9 cellular contexts compared by ENCODE assay signal in the genomic region with DNA sequence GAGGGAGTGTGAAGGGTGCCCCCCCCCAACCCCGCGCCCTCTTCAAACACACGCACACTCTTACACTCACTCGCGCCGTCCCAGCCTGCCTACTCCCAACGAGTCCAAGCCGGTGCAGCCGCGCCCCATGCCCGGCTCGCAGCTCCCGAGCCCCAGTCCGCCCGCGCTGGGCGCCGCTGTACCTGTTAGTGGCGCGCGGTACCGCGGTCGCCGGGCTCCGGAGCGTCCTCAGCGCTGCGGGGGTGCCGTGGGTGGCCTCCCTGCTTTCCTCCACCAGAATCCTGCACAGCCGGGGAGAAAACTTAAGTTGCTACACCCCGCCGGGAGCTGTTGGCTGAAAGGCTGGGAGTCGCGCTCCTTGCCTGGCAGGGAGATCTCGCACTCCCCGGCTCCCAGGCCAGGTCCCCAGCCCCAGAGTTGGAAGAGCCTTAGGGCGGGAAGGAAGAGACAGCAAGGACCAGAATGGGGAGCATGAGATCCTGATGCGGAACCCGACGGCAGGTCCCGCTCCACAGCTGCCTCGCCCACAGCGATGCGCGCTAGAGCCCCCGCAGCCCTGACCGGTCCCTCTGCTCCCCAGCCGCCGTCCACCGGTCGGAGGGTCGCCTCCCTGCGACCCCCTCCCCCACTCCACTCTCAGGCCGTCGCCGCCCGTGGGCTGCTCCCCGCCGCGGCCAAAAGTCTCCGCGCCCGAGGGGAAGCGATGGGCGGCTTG. TPM values are rescaled to one million over a fixed set of nuclear protein-coding genes. Genes with fewer than 3 reads are reported as not detected.
DNase-seq lines count a peak whose midpoint lies in the region; ATAC-seq and TF ChIP-seq lines count a peak whose summit lies in the region.
"Had no signal": no experiment of that assay in that cellular context is flagged by ENCODE, and none has a peak within 500 bp of the region (broad histone marks: within the 10 kb centered on the region; RNA-seq: fewer than 3 reads in every experiment).

No MANE protein-coding gene starts in this region.

- peak overlapping the region; percentile 85 for H3K4me3 Mint-ChIP-seq in activated naive CD8-positive, alpha-beta T cell

- peak; percentile 54 for DNase-seq in AG08396 (ENCODE audit: low spot score)
- no peak for DNase-seq in Panc1 (ENCODE audit: low read depth, low spot score)
- peak; percentile 62 for DNase-seq in right atrium auricular region (ENCODE audit: low spot score)
- no peak for DNase-seq in skeletal muscle cell (ENCODE audit: low read depth)
- DNase-seq in cerebellum (ENCODE audit: low spot score), result no peak

- in situ Hi-C loops in Panc1 (cut with HindIII; ENCODE audit: low pct_unique_long_range_greater_than_20kb, low sequenced_read_pairs), result no loop called here

- ATAC-seq in GM21619 (IDR thresholded peaks at IDR 0.05; ENCODE audit: unreplicated experiment) (peak; percentile 36), Panc1 (peak; percentile 94), HG03039 (IDR thresholded peaks at IDR 0.05; ENCODE audit: unreplicated experiment) (no peak)

- H3K4me3 ChIP-seq in Panc1 (ENCODE audit: low read depth in 2 of 2, low read length in 2 of 2), result peak overlapping the region; percentile 52 to 56
- H3K4me3 ChIP-seq in right atrium auricular region, result peak overlapping the region; percentile 35 to 52
- peak overlapping the region; percentile 48 for H3K4me3 ChIP-seq in skeletal muscle cell (ENCODE audit: low read depth, low read length)

- peaks cover 19% of the 10 kb centered on the region for H3K4me1 Mint-ChIP-seq in activated naive CD8-positive, alpha-beta T cell (ENCODE audit: low read depth)

- H3K27me3 Mint-ChIP-seq in activated naive CD8-positive, alpha-beta T cell, result peaks cover 13% of the 10 kb centered on the region

- intact Hi-C loops in Panc1 (cut with micrococcal nuclease; ENCODE audit: unreplicated experiment), result no loop called here

- H3K27ac Mint-ChIP-seq in activated naive CD8-positive, alpha-beta T cell, result no peak overlapping the region

- H3K9me3 ChIP-seq in Panc1 (ENCODE audit: control insufficient read depth, insufficient read depth, low read depth, low read length) (no peaks in the 10 kb centered on the region; the same call in 1 of the 2 replicates), right atrium auricular region (peaks cover 0 to 18% of the 10 kb centered on the region in 2 donors)

- POLR2A ChIA-PET in Panc1 (lab: Charles Lee), result no interaction called here

- H3K36me3 Mint-ChIP-seq in activated naive CD8-positive, alpha-beta T cell, result peaks cover 4% of the 10 kb centered on the region

- no peak for TF ChIP-seq CTCF in Panc1 (IDR thresholded peaks at IDR 0.05)
- no peak for TF ChIP-seq CTCF in right atrium auricular region (IDR thresholded peaks at IDR 0.05)

- H3K27ac ChIP-seq in Panc1 (ENCODE audit: low read length) (peak overlapping the region; percentile 65), right atrium auricular region (peak overlapping the region; percentile 45 to 48)
- H3K27ac ChIP-seq: epithelial cell of prostate had no signal

- CTCF ChIA-PET in Panc1 (lab: Charles Lee), result interaction anchor here (0.6 kb wide), 1 partner anchor 109 kb away, joined by 3 read pairs; no protein-coding TSS in a partner anchor

- no peaks in the 10 kb centered on the region for H3K36me3 ChIP-seq in Panc1 (ENCODE audit: control insufficient read depth, insufficient read depth, low read length)
- no peaks in the 10 kb centered on the region for H3K36me3 ChIP-seq in right atrium auricular region

- no TSS peak for BruUV-seq in Panc1 (replicated peaks; lab: Mats Ljungman, UMichigan)

- H3K27me3 ChIP-seq in Panc1 (ENCODE audit: control insufficient read depth, insufficient read depth, low read length) (no peaks in the 10 kb centered on the region), right atrium auricular region (no peaks in the 10 kb centered on the region)

- H3K9me3 Mint-ChIP-seq in activated naive CD8-positive, alpha-beta T cell (ENCODE audit: low read depth), result peaks cover 6% of the 10 kb centered on the region

- H3K4me1 ChIP-seq in Panc1 (ENCODE audit: control insufficient read depth, insufficient read depth, low read length) (no peaks in the 10 kb centered on the region; the same call in 1 of the 2 replicates), right atrium auricular region (peaks cover 0 to 15% of the 10 kb centered on the region in 2 donors)

RNA-seq across cellular contexts. Expression of gene ST8SIA6, which starts 0.9 kb away (rescaled TPM):
- total RNA-seq in Panc1 (2021; ENCODE audit: unreplicated experiment) (0.82 TPM), right atrium auricular region (10 to 100 TPM in 1 of 2 donors, 1 to 10 TPM in 1; 5.3 to 11.0 TPM), cerebellum (5.2 TPM)
- 1.2 TPM for polyA plus RNA-seq in Panc1 (2012; ENCODE audit: insufficient read length)

Comparison
In these comparisons a context has a peak if more than half of its experiments do, and no peak if none do; other contexts are left out.
1. DNase-seq: peak in AG08396 (single experiment) and right atrium auricular region (single experiment); none in Panc1 (single experiment), skeletal muscle cell (single experiment) and cerebellum (single experiment).
2. Peak in every context shown above with its lines, with median percentiles within 50 percentile points of each other: H3K4me3 ChIP-seq.